Comparison of ENCODE assay signal across 8 cellular contexts in the genomic region with DNA sequence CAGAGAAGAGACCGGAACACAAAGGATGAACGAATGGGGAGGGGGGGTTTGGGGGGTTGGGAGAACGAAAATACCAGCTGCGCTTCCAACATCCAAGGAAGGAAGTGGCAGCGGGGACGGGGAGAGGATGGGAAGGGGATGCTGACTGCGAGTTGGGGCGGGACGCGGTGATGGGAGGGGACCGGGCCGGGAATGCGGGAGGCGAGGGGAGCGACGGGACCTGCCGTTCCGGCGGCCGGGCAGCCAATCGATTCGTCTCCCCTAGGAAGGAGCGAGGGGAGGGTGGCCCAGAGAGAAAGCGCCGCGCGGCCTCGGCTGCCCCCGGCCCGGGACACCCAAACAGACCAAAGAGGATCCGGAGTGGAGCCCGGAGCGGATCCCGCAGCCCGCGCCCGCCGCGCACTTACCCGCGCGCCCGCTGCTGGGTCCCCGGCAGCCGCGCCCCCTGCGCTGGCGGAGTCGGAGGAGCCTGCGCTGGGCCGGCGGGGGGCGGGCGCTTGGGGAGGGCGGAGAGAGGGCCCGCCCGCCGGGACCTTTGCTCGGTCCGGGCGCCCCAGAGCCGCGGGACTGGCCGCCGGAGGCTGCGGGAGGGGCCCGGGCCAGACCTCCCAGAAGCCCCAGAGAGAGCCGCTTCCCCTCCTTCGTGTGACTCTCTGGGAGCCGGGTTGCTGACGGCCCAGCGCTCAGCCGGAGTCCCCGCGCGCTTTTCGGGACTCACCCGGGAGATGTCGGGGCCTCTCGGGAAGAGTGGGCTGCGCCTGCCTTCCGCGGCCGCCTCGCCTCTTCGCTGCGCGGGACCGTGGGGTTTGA. TPM values are rescaled to one million over a fixed set of nuclear protein-coding genes. Genes with fewer than 3 reads are reported as not detected.
DNase-seq lines count a peak whose midpoint lies in the region; ATAC-seq and TF ChIP-seq lines count a peak whose summit lies in the region.

Gene GSDME (minus strand): TSS at position 476 of the 810 bp plus-strand sequence. CDS start 7,690 bp downstream, outside the sequence.

- TF ChIP-seq CTCF in GM12865 (IDR thresholded peaks at IDR 0.05; ENCODE audit: insufficient read depth, low read depth, low read length, missing control alignments) (no peak), LNCaP clone FGC (IDR thresholded peaks at IDR 0.05; ENCODE audit: control insufficient read depth, extremely low read depth, insufficient read depth) (no peak), epithelial cell of esophagus (IDR thresholded peaks at IDR 0.05; ENCODE audit: insufficient read depth, low read depth, low read length, missing control alignments) (no peak)

- H3K9me3 Mint-ChIP-seq in activated CD8-positive, alpha-beta T cell treated with anti-CD3 and anti-CD28 coated beads, Interleukin-2, amount 10 ng/mL, durations not matched to agents 7 days and 5 days (ENCODE audit: insufficient read depth), result no peaks in the 10 kb centered on the region

- H3K4me3 ChIP-seq in GM12865 (ENCODE audit: low read depth, low read length) (peak within 1 kb of the TSS; percentile 70), LNCaP clone FGC (ENCODE audit: low read depth, low read length) (peak within 1 kb of the TSS; percentile 55), epithelial cell of esophagus (ENCODE audit: low read length) (peak within 1 kb of the TSS; percentile 55)

- peak within 1 kb of the TSS; percentile 67 for H3K27ac Mint-ChIP-seq in activated CD8-positive, alpha-beta T cell treated with anti-CD3 and anti-CD28 coated beads, Interleukin-2, amount 10 ng/mL, durations not matched to agents 7 days and 5 days

- CTCF ChIA-PET in activated CD8-positive, alpha-beta T cell treated with anti-CD3 and anti-CD28 coated beads, Interleukin-2, amount 10 ng/mL, durations not matched to agents 7 days and 5 days (lab: Charles Lee), result interaction anchor here (2.2 kb wide), 1 partner anchor 337 kb away, joined by 17 read pairs; no protein-coding TSS in a partner anchor

- H3K36me3 Mint-ChIP-seq in activated CD8-positive, alpha-beta T cell treated with anti-CD3 and anti-CD28 coated beads, Interleukin-2, amount 10 ng/mL, durations not matched to agents 7 days and 5 days (ENCODE audit: low read depth), result no peaks in the 10 kb centered on the region

- H3K4me1 Mint-ChIP-seq in activated CD8-positive, alpha-beta T cell treated with anti-CD3 and anti-CD28 coated beads, Interleukin-2, amount 10 ng/mL, durations not matched to agents 7 days and 5 days (ENCODE audit: low read depth), result peaks cover 30% of the 10 kb centered on the region

- ATAC-seq in GM21825 (IDR thresholded peaks at IDR 0.05; ENCODE audit: unreplicated experiment), result peak; percentile 64
- peak; percentile 81 for ATAC-seq in activated CD8-positive, alpha-beta T cell treated with anti-CD3 and anti-CD28 coated beads, Interleukin-2, amount 10 ng/mL, durations not matched to agents 7 days and 5 days

- DNase-seq in GM12865 (ENCODE audit: low read depth) (peak; percentile 80), LNCaP clone FGC (ENCODE audit: low read depth) (no peak), epithelial cell of esophagus (ENCODE audit: low read depth) (peak; percentile 77), mesenteric fat pad (ENCODE audit: low spot score) (no peak), stromal cell of bone marrow (ENCODE audit: low read depth) (peak; percentile 45), cerebellar cortex (ENCODE audit: low spot score) (no peak)
- DNase-seq in activated CD8-positive, alpha-beta T cell treated with anti-CD3 and anti-CD28 coated beads, Interleukin-2, amount 10 ng/mL, durations not matched to agents 7 days and 5 days, result peak; percentile 41

- POLR2A ChIA-PET in activated CD8-positive, alpha-beta T cell treated with anti-CD3 and anti-CD28 coated beads, Interleukin-2, amount 10 ng/mL, durations not matched to agents 7 days and 5 days (lab: Charles Lee), result interaction anchor here (0.5 to 1.1 kb wide), 3 partner anchors 12 to 224 kb away, joined by 3 to 4 read pairs (median 3); no protein-coding TSS in a partner anchor

- peak within 1 kb of the TSS; percentile 81 for H3K4me3 Mint-ChIP-seq in activated CD8-positive, alpha-beta T cell treated with anti-CD3 and anti-CD28 coated beads, Interleukin-2, amount 10 ng/mL, durations not matched to agents 7 days and 5 days

- H3K27me3 Mint-ChIP-seq in activated CD8-positive, alpha-beta T cell treated with anti-CD3 and anti-CD28 coated beads, Interleukin-2, amount 10 ng/mL, durations not matched to agents 7 days and 5 days (ENCODE audit: low read depth), result peaks cover 54% of the 10 kb centered on the region

RNA-seq across cellular contexts. Expression of gene GSDME, which starts in this region (rescaled TPM):
- total RNA-seq in activated CD8-positive, alpha-beta T cell treated with anti-CD3 and anti-CD28 coated beads, Interleukin-2, amount 10 ng/mL, durations not matched to agents 7 days and 5 days, result 1 to 10 TPM; 2.9 to 3.0 TPM
- 12.9 TPM for total RNA-seq in mesenteric fat pad

Comparison
In these comparisons a context has a peak if more than half of its experiments do, and no peak if none do; other contexts are left out.
1. DNase-seq: peak in GM12865 (single experiment), activated CD8-positive, alpha-beta T cell treated with anti-CD3 and anti-CD28 coated beads, Interleukin-2, amount 10 ng/mL, durations not matched to agents 7 days and 5 days (single experiment), epithelial cell of esophagus (single experiment) and stromal cell of bone marrow (single experiment); none in LNCaP clone FGC (single experiment), mesenteric fat pad (single experiment) and cerebellar cortex (single experiment).
2. Peak in every context shown above with its lines, with median percentiles within 50 percentile points of each other: H3K4me3 ChIP-seq.